In genomic region chr18:69941183-69941582, GRCh38 we compare ENCODE assay signal across 24 cellular contexts. TPM values are rescaled to one million over a fixed set of nuclear protein-coding genes. Genes with fewer than 3 reads are reported as not detected.
"Had no signal": no experiment of that assay in that cellular context is flagged by ENCODE, and none has a peak within 500 bp of the region (broad histone marks: within the 10 kb centered on the region; RNA-seq: fewer than 3 reads in every experiment).

No MANE protein-coding gene starts in this region.

- H3K9me3 ChIP-seq: sigmoid colon, testis had no signal

- ATAC-seq: activated CD4-positive, CD25-positive, alpha-beta regulatory T cell treated with anti-CD3 and anti-CD28 coated beads, Interleukin-2, amount 50 U/mL, for 24 hours; foreskin keratinocyte; left lung; SK-N-SH treated with all-trans-retinoic acid at 6 μM for 48 hours; stimulated activated memory B cell treated with anti-CD40 and anti-IgM and Interleukin-4, amounts not matched to agents 10 μg/mL and 1 μg/mL and 100 μg/mL, for 72 hours had no signal

- H3K36me3 Mint-ChIP-seq: brain had no signal

- H3K4me3 Mint-ChIP-seq: brain; dendritic cell treated with granulocyte-macrophage colony-stimulating factor and Interleukin-4, amounts not matched to agents 40 ng/mL and 50 ng/mL, for 4 days; naive B cell; stimulated activated memory B cell treated with anti-CD40 and anti-IgM and Interleukin-4, amounts not matched to agents 10 μg/mL and 1 μg/mL and 100 μg/mL, for 72 hours; T-helper 2 cell treated with Interferon-gamma antibody and Interleukin-4, amounts not matched to agents 5 μg/mL and 100 μg/mL, for 36 hours had no signal

- H3K4me2 ChIP-seq: smooth muscle cell had no signal

- H3K27ac ChIP-seq: foreskin keratinocyte, left lung, sigmoid colon, testis, upper lobe of left lung, VCaP had no signal

- H3K27me3 ChIP-seq: foreskin keratinocyte, left lung, sigmoid colon, testis, upper lobe of left lung had no signal

- H3K4me1 Mint-ChIP-seq: brain had no signal

- DNase-seq: activated naive CD4-positive, alpha-beta T cell; activated T-cell treated with anti-CD3 and anti-CD28 coated beads, Interleukin-2, amount 50 U/mL, for 1 hour; aorta; effector CD4-positive, alpha-beta T cell; foreskin keratinocyte; left lung; naive B cell; retina; sigmoid colon; stimulated activated CD4-positive, alpha-beta T cell treated with anti-CD3 and anti-CD28 coated beads, Interleukin-15, amount 100 ng/mL, for 24 hours; testis; upper lobe of left lung had no signal

- H3K4me3 ChIP-seq: left lung, lung, sigmoid colon, smooth muscle cell, testis, upper lobe of left lung had no signal

- H3K27ac Mint-ChIP-seq: activated T-helper 2 cell treated with anti-CD3 and anti-CD28 coated beads, Interferon-gamma antibody, Interleukin-2, Interleukin-4, amounts not matched to agents 10 μg/mL and 5 μg/mL and 100 μg/mL, durations not matched to agents 14 hours and 24 hours and 36 hours; brain; dendritic cell treated with granulocyte-macrophage colony-stimulating factor and Interleukin-4, amounts not matched to agents 40 ng/mL and 50 ng/mL, for 4 days; naive B cell; progenitor cell of endocrine pancreas; stimulated activated memory B cell treated with anti-CD40 and anti-IgM and Interleukin-4, amounts not matched to agents 10 μg/mL and 1 μg/mL and 100 μg/mL, for 72 hours; T-helper 2 cell treated with Interferon-gamma antibody and Interleukin-4, amounts not matched to agents 5 μg/mL and 100 μg/mL, for 36 hours had no signal

- H3K36me3 ChIP-seq: left lung, sigmoid colon, upper lobe of left lung had no signal

- H3K27me3 Mint-ChIP-seq: brain; dendritic cell treated with granulocyte-macrophage colony-stimulating factor and Interleukin-4, amounts not matched to agents 40 ng/mL and 50 ng/mL, for 4 days; naive B cell; progenitor cell of endocrine pancreas; stimulated activated memory B cell treated with anti-CD40 and anti-IgM and Interleukin-4, amounts not matched to agents 10 μg/mL and 1 μg/mL and 100 μg/mL, for 72 hours had no signal

- H3K4me1 ChIP-seq: foreskin keratinocyte, left lung, testis had no signal

RNA-seq across cellular contexts. Expression of gene CD226, which starts 6.5 kb away (rescaled TPM):
- total RNA-seq: kidney epithelial cell had no signal
